In genomic region chr6:106477790-106478189, GRCh38 we compare ENCODE assay signal across 11 cellular contexts.
DNase-seq lines count a peak whose midpoint lies in the region; ATAC-seq lines count a peak whose summit lies in the region.
"Had no signal": no experiment of that assay in that cellular context is flagged by ENCODE, and none has a peak within 500 bp of the region (broad histone marks: within the 10 kb centered on the region; RNA-seq: fewer than 3 reads in every experiment).

No MANE protein-coding gene starts in this region.

- no peaks in the 10 kb centered on the region; the same call in 1 of the 2 replicates for H3K27me3 ChIP-seq in SJCRH30
- H3K27me3 ChIP-seq: transverse colon had no signal

- no peak overlapping the region for H3K27ac ChIP-seq in SJCRH30
- H3K27ac ChIP-seq: transverse colon had no signal

- ATAC-seq in HG02642 (IDR thresholded peaks at IDR 0.05; ENCODE audit: poor library complexity, unreplicated experiment) = no peak

- H3K4me1 ChIP-seq in SJCRH30 = no peaks in the 10 kb centered on the region

- no peak overlapping the region for H3K4me3 ChIP-seq in SJCRH30
- H3K4me3 ChIP-seq: transverse colon had no signal

- no peaks in the 10 kb centered on the region for H3K36me3 ChIP-seq in SJCRH30
- H3K36me3 ChIP-seq: transverse colon had no signal

- no peaks in the 10 kb centered on the region for H3K9me3 ChIP-seq in SJCRH30 (replicated peaks)
- H3K9me3 ChIP-seq: transverse colon had no signal

- DNase-seq in NCI-H1417 (lab: John Stamatoyannopoulos, UW) (peak in 2 of 3 experiments; percentile 30 to 78), NCI-H1417 treated with DMSO at 0.1 percent for 48 hours (lab: John Stamatoyannopoulos, UW) (no peak), MV-4-11 (lab: John Stamatoyannopoulos, UW) (peak; percentile 34), SJCRH30 (peak; percentile 36 to 55), pons (ENCODE audit: low spot score) (peak; percentile 5), NCI-H2196 treated with DMSO at 0.1 percent for 48 hours (lab: John Stamatoyannopoulos, UW; ENCODE audit: unreplicated experiment) (no peak)
- no peak for DNase-seq in activated CD4-positive, alpha-beta T cell treated with anti-CD3 and anti-CD28 coated beads for 4 hours
- DNase-seq: activated naive CD4-positive, alpha-beta T cell treated with anti-CD3 and anti-CD28 coated beads for 36 hours; NCI-H774; transverse colon had no signal

Comparison
In these comparisons a context has a peak if more than half of its experiments do, and no peak if none do; other contexts are left out.
1. DNase-seq: peak in NCI-H1417 (2 of 3), MV-4-11 (single experiment), SJCRH30 (2 of 2) and pons (single experiment); none in NCI-H1417 treated with DMSO at 0.1 percent for 48 hours (single experiment), activated CD4-positive, alpha-beta T cell treated with anti-CD3 and anti-CD28 coated beads for 4 hours (0 of 2) and NCI-H2196 treated with DMSO at 0.1 percent for 48 hours (single experiment).